ENCODE assay signal across 27 cellular contexts in genomic region chr11:101867951-101868350, GRCh38. TPM values are rescaled to one million over a fixed set of nuclear protein-coding genes. Genes with fewer than 3 reads are reported as not detected.
DNase-seq lines count a peak whose midpoint lies in the region; ATAC-seq and TF ChIP-seq lines count a peak whose summit lies in the region.
"Had no signal": no experiment of that assay in that cellular context is flagged by ENCODE, and none has a peak within 500 bp of the region (broad histone marks: within the 10 kb centered on the region; RNA-seq: fewer than 3 reads in every experiment).

No MANE protein-coding gene starts in this region.

- H3K4me3 ChIP-seq in fibroblast of pulmonary artery (replicated peaks; ENCODE audit: low read depth, low read length): no peak overlapping the region
- H3K4me3 ChIP-seq: colonic mucosa, HAP-1, SJCRH30, tibial nerve had no signal

- peaks cover 9% of the 10 kb centered on the region for H3K9me3 Mint-ChIP-seq in chondrocyte (ENCODE audit: low read depth)

- no peak overlapping the region for H3K4me3 Mint-ChIP-seq in chondrocyte (ENCODE audit: unreplicated experiment)
- H3K4me3 Mint-ChIP-seq: brain; naive thymus-derived CD4-positive, alpha-beta T cell; stimulated activated naive CD8-positive, alpha-beta T cell treated with anti-CD3 and anti-CD28 coated beads, Interleukin-15, Interleukin-2, amounts not matched to agents 100 ng/mL and 50 ng/mL, for 24 hours; T-cell had no signal

- no peak overlapping the region for H3K27ac Mint-ChIP-seq in chondrocyte (ENCODE audit: unreplicated experiment)
- H3K27ac Mint-ChIP-seq: activated naive CD4-positive, alpha-beta T cell treated with anti-CD3 and anti-CD28 coated beads, Interleukin-2, amount 50 U/mL, for 72 hours; brain; naive thymus-derived CD4-positive, alpha-beta T cell; stimulated activated naive CD8-positive, alpha-beta T cell treated with anti-CD3 and anti-CD28 coated beads, Interleukin-15, Interleukin-2, amounts not matched to agents 100 ng/mL and 50 ng/mL, for 24 hours; T-cell had no signal

- no peaks in the 10 kb centered on the region for H3K27me3 Mint-ChIP-seq in chondrocyte (ENCODE audit: low read depth)

- H3K36me3 Mint-ChIP-seq in chondrocyte (ENCODE audit: low read depth): peaks cover 3% of the 10 kb centered on the region
- H3K36me3 Mint-ChIP-seq: activated naive CD4-positive, alpha-beta T cell treated with anti-CD3 and anti-CD28 coated beads, Interleukin-2, amount 50 U/mL, for 72 hours; brain; naive thymus-derived CD4-positive, alpha-beta T cell; T-cell had no signal

- peaks cover 39% of the 10 kb centered on the region for H3K4me1 Mint-ChIP-seq in chondrocyte (ENCODE audit: low read depth)
- H3K4me1 Mint-ChIP-seq: brain; naive thymus-derived CD4-positive, alpha-beta T cell; T-cell had no signal

- no peak for TF ChIP-seq CTCF in fibroblast of pulmonary artery (IDR thresholded peaks at IDR 0.05; ENCODE audit: low read length, missing control alignments)
- TF ChIP-seq CTCF in chondrocyte (IDR thresholded peaks at IDR 0.05): no peak

- DNase-seq in A172 (ENCODE audit: low spot score) (peak; percentile 15), HK-2 (ENCODE audit: unreplicated experiment) (peak; percentile 15), amniotic epithelial cell (ENCODE audit: low read depth) (peak; percentile 61), fibroblast of pulmonary artery (ENCODE audit: low read depth) (peak; percentile 52), AG20443 (ENCODE audit: low spot score) (no peak), NK-92 (lab: John Stamatoyannopoulos, UW; ENCODE audit: unreplicated experiment) (no peak), chondrocyte (ENCODE audit: low spot score) (no peak)
- DNase-seq: activated CD4-positive, alpha-beta T cell treated with anti-CD3 and anti-CD28 coated beads for 4 hours; colonic mucosa; naive thymus-derived CD4-positive, alpha-beta T cell; NCI-H1105 treated with DMSO at 0.1 percent for 48 hours; NCI-H2029 treated with DMSO at 0.1 percent for 48 hours; NCI-H345; NCI-H82; OCI-M1; right cardiac atrium; SJCRH30; stimulated activated CD4-positive, alpha-beta T cell treated with anti-CD3 and anti-CD28 coated beads, Interleukin-12 subunit alpha, Interleukin-12 subunit beta, amount 100 ng/mL, for 4 hours; stimulated activated CD4-positive, alpha-beta T cell treated with anti-CD3 and anti-CD28 coated beads, Interleukin-4, amount 100 ng/mL, for 4 hours; T-cell had no signal

- no peak for ATAC-seq in HG03457 (IDR thresholded peaks at IDR 0.05; ENCODE audit: unreplicated experiment)
- ATAC-seq: activated naive CD4-positive, alpha-beta T cell treated with anti-CD3 and anti-CD28 coated beads, Interleukin-2, amount 50 U/mL, for 72 hours; naive thymus-derived CD4-positive, alpha-beta T cell; right cardiac atrium; T-cell had no signal

RNA-seq across cellular contexts. Expression of gene CEP126, which starts 46.9 kb away (rescaled TPM):
- total RNA-seq in A172 (2014; rRNA removed; shearing (Covaris generic)): 0.72 TPM in 2 replicates
- total RNA-seq in chondrocyte: 3.8 to 18.0 TPM (median 4.1 TPM) in 3 replicates

RNA-seq across cellular contexts. Expression of gene ANGPTL5, which starts 48.4 kb away (rescaled TPM):
- not detected in 2 replicates for total RNA-seq in A172 (2014; rRNA removed; shearing (Covaris generic))
- 4.0 TPM in 1 of 3 replicates, not detected in the others for total RNA-seq in chondrocyte
- total RNA-seq: activated naive CD4-positive, alpha-beta T cell treated with anti-CD3 and anti-CD28 coated beads, Interleukin-2, amount 50 U/mL, for 72 hours; colonic mucosa; LHCN-M2; naive thymus-derived CD4-positive, alpha-beta T cell; SJCRH30; T-cell had no signal

Comparison
In these comparisons a context has a peak if more than half of its experiments do, and no peak if none do; other contexts are left out.
1. DNase-seq: peak in A172 (single experiment), HK-2 (single experiment), amniotic epithelial cell (single experiment) and fibroblast of pulmonary artery (single experiment); none in AG20443 (single experiment), NK-92 (single experiment) and chondrocyte (single experiment).